ENCODE assay signal across 8 cellular contexts in genomic region chr2:152627010-152627957, GRCh38.
DNase-seq lines count a peak whose midpoint lies in the region; ATAC-seq and TF ChIP-seq lines count a peak whose summit lies in the region.

No MANE protein-coding gene starts in this region.

- H3K27ac ChIP-seq in BLaER1 treated with 17β-estradiol and CSF1 and Interleukin-3, amounts not matched to agents 10 nM and 100 nM = peak overlapping the region in 9 of 11 experiments; percentile 20 to 63 (median 40); a peak in 13 of 22 replicates
- H3K27ac ChIP-seq in HCT116 (ENCODE audit: low read depth, low read length) (no peak overlapping the region), heart right ventricle (peak overlapping the region in 1 of 10 donors; percentile 20), thyroid gland (no peak overlapping the region)

- POLR2A ChIA-PET in HCT116 (lab: Charles Lee) = no interaction called here

- H3K4me1 ChIP-seq in BLaER1 treated with 17β-estradiol and CSF1 and Interleukin-3, amounts not matched to agents 10 nM and 100 nM = peaks cover 0 to 47% (median 40%) of the 10 kb centered on the region in 10 experiments; a peak in 17 of 20 replicates
- H3K4me1 ChIP-seq in HCT116 (ENCODE audit: control insufficient read depth in 1 of 2, insufficient read depth in 2 of 2, low read length in 2 of 2) (no peaks in the 10 kb centered on the region), heart right ventricle (peaks cover 0 to 4% (median 0%) of the 10 kb centered on the region in 9 donors), thyroid gland (no peaks in the 10 kb centered on the region)

- H3K4me2 ChIP-seq in BLaER1 treated with 17β-estradiol and CSF1 and Interleukin-3, amounts not matched to agents 10 nM and 100 nM = peak overlapping the region in 2 of 11 experiments; percentile 17 to 33; a peak in 2 of 22 replicates
- H3K4me2 ChIP-seq in HCT116 (ENCODE audit: low read length) = no peak overlapping the region

- intact Hi-C loops in HCT116 (cut with micrococcal nuclease) = loop anchor here (1.0 to 10.0 kb wide), 2 partner anchors 292 to 437 kb away; partner anchors contain the start of gene FMNL2
- intact Hi-C loops in heart right ventricle (cut with DNase I) = loop anchor here in 7 of 10 donors (2.0 to 10.0 kb wide), 5 partner anchors 290 to 440 kb away; partner anchors contain the start of gene FMNL2 (in 6 of the 7)
- intact Hi-C loops in thyroid gland (cut with DNase I) = no loop called here

- peaks cover 75 to 98% (median 95%) of the 10 kb centered on the region in 11 experiments for H3K36me3 ChIP-seq in BLaER1 treated with 17β-estradiol and CSF1 and Interleukin-3, amounts not matched to agents 10 nM and 100 nM
- H3K36me3 ChIP-seq in HCT116 (ENCODE audit: control insufficient read depth in 1 of 2, insufficient read depth in 2 of 2, low read length in 2 of 2) (peaks cover 0 to 16% of the 10 kb centered on the region in 2 experiments; a peak in 2 of 4 replicates), heart right ventricle (peaks cover 0 to 47% (median 0%) of the 10 kb centered on the region in 9 donors), thyroid gland (peaks cover 10 to 13% of the 10 kb centered on the region in 2 donors)

- H3K27me3 ChIP-seq in BLaER1 treated with 17β-estradiol and CSF1 and Interleukin-3, amounts not matched to agents 10 nM and 100 nM = no peaks in the 10 kb centered on the region
- H3K27me3 ChIP-seq in HCT116 (ENCODE audit: insufficient read depth, low read length) = no peaks in the 10 kb centered on the region
- H3K27me3 ChIP-seq in heart right ventricle = no peaks in the 10 kb centered on the region
- no peaks in the 10 kb centered on the region for H3K27me3 ChIP-seq in thyroid gland

- H3K4me3 ChIP-seq in BLaER1 treated with 17β-estradiol and CSF1 and Interleukin-3, amounts not matched to agents 10 nM and 100 nM = no peak overlapping the region
- no peak overlapping the region for H3K4me3 ChIP-seq in HCT116 (replicated peaks in 1 of 2; ENCODE audit: low read depth in 1 of 2, low read length in 2 of 2)
- H3K4me3 ChIP-seq in heart right ventricle = no peak overlapping the region
- H3K4me3 ChIP-seq in thyroid gland (replicated peaks in 1 of 3) = no peak overlapping the region

- no peaks in the 10 kb centered on the region for H4K20me1 ChIP-seq in BLaER1 treated with 17β-estradiol and CSF1 and Interleukin-3, amounts not matched to agents 10 nM and 100 nM
- no peaks in the 10 kb centered on the region for H4K20me1 ChIP-seq in HCT116 (ENCODE audit: insufficient read depth)

- peak; percentile 83 for TF ChIP-seq RAD21 in HCT116 (IDR thresholded peaks at IDR 0.05; ENCODE audit: low read depth)

- H2AFZ ChIP-seq in HCT116 (ENCODE audit: low read depth, low read length, poor library complexity, severe bottlenecking) = no peak overlapping the region

- no peak for TF ChIP-seq POLR2A in HCT116 (IDR thresholded peaks at IDR 0.05; ENCODE audit: borderline replicate concordance, extremely low read depth, insufficient read depth, insufficient read length)
- no peak for TF ChIP-seq POLR2A in thyroid gland (IDR thresholded peaks at IDR 0.05)

- no peaks in the 10 kb centered on the region for H3K9me2 ChIP-seq in HCT116 (ENCODE audit: insufficient read depth)

- DNase-seq in HCT116 (ENCODE audit: low read depth, low spot score) (peak; percentile 18), SW480 (ENCODE audit: low spot score) (peak; percentile 8), heart right ventricle (no peak), thyroid gland (no peak)

- CTCF ChIA-PET in HCT116 (lab: Charles Lee) = interaction anchor here (1.4 kb wide), 1 partner anchor 8 kb away, joined by 3 read pairs; no protein-coding TSS in a partner anchor

- ATAC-seq in HCT116 (0 out of 2 replicates have a peak, but pooled peaks have one; percentile 54), heart right ventricle (peak in 7 of 8 donors; percentile 52 to 75 (median 67)), GM19463 (IDR thresholded peaks at IDR 0.05; ENCODE audit: unreplicated experiment) (no peak), GM18858 (IDR thresholded peaks at IDR 0.05; ENCODE audit: unreplicated experiment) (no peak), HG02870 (IDR thresholded peaks at IDR 0.05; ENCODE audit: unreplicated experiment) (no peak)

- H3K9me3 ChIP-seq in BLaER1 treated with 17β-estradiol and CSF1 and Interleukin-3, amounts not matched to agents 10 nM and 100 nM (replicated peaks in 1 of 11) = peaks cover 0 to 15% (median 0%) of the 10 kb centered on the region in 11 experiments; a peak in 3 of 22 replicates
- H3K9me3 ChIP-seq in HCT116 (ENCODE audit: control insufficient read depth in 1 of 2, insufficient read depth in 1 of 2, low read depth in 1 of 2, low read length in 2 of 2) (no peaks in the 10 kb centered on the region), heart right ventricle (no peaks in the 10 kb centered on the region), thyroid gland (no peaks in the 10 kb centered on the region)

- no TSS peak for BruUV-seq in HCT116 (replicated peaks; lab: Mats Ljungman, UMichigan)

- peak; percentile 53 to 65 (median 59); a peak in 5 of 6 replicates for TF ChIP-seq CTCF in HCT116 (IDR thresholded peaks at IDR 0.05 in 2 of 3, conservative IDR thresholded peaks at IDR 0.05 in 1 of 3; ENCODE audit: borderline replicate concordance in 1 of 3, insufficient read depth in 1 of 3, low read depth in 2 of 3, low read length in 2 of 3)
- peak; percentile 18 to 78 (median 64) for TF ChIP-seq CTCF in heart right ventricle (IDR thresholded peaks at IDR 0.05)
- peak; percentile 28 to 70 (median 54) for TF ChIP-seq CTCF in thyroid gland (IDR thresholded peaks at IDR 0.05)

- peak overlapping the region in 3 of 11 experiments; percentile 3 to 33 (median 9); a peak in 2 of 22 replicates for H3K9ac ChIP-seq in BLaER1 treated with 17β-estradiol and CSF1 and Interleukin-3, amounts not matched to agents 10 nM and 100 nM
- no peak overlapping the region for H3K9ac ChIP-seq in HCT116 (ENCODE audit: low read length)

- no peaks in the 10 kb centered on the region for H3K79me2 ChIP-seq in HCT116 (ENCODE audit: insufficient read depth, low read length)

- 47 to 52% methylated on average over 4 of the region's 4 CpGs for WGBS in heart right ventricle, 2 donors
- 55 to 59% methylated on average over 4 of the region's 4 CpGs for WGBS in thyroid gland, 2 donors

- RAD21 ChIA-PET in HCT116 (lab: Charles Lee; ENCODE audit: low non-redundant PET in 1 of 2, low total read pairs in 2 of 2, uncharacterized antibody in 2 of 2, unreplicated experiment in 2 of 2) = no interaction called here

TF ChIP-seq in HCT116, 20 proteins besides CTCF, POLR2A, EP300 and RAD21:
- TF ChIP-seq TCF7L2 (IDR thresholded peaks at IDR 0.05; ENCODE audit: borderline replicate concordance, extremely low read depth, insufficient read depth, insufficient read length) = no peak
TF ChIP-seq in HCT116: peak in this region for 0.

Comparison
In these comparisons a context has a peak if more than half of its experiments do, and no peak if none do; other contexts are left out.
1. H3K27ac ChIP-seq: peak in BLaER1 treated with 17β-estradiol and CSF1 and Interleukin-3, amounts not matched to agents 10 nM and 100 nM (9 of 11); none in HCT116 (single experiment) and thyroid gland (0 of 3).
2. ATAC-seq: peak in HCT116 (single experiment) and heart right ventricle (7 of 8); none in GM19463 (single experiment), GM18858 (single experiment) and HG02870 (single experiment).
3. DNase-seq: peak in HCT116 (single experiment) and SW480 (single experiment); none in heart right ventricle (0 of 2) and thyroid gland (0 of 2).
4. Peak in every context shown above with its lines, with median percentiles within 50 percentile points of each other: CTCF ChIP-seq.